8 cellular contexts compared by ENCODE assay signal in the genomic region with DNA sequence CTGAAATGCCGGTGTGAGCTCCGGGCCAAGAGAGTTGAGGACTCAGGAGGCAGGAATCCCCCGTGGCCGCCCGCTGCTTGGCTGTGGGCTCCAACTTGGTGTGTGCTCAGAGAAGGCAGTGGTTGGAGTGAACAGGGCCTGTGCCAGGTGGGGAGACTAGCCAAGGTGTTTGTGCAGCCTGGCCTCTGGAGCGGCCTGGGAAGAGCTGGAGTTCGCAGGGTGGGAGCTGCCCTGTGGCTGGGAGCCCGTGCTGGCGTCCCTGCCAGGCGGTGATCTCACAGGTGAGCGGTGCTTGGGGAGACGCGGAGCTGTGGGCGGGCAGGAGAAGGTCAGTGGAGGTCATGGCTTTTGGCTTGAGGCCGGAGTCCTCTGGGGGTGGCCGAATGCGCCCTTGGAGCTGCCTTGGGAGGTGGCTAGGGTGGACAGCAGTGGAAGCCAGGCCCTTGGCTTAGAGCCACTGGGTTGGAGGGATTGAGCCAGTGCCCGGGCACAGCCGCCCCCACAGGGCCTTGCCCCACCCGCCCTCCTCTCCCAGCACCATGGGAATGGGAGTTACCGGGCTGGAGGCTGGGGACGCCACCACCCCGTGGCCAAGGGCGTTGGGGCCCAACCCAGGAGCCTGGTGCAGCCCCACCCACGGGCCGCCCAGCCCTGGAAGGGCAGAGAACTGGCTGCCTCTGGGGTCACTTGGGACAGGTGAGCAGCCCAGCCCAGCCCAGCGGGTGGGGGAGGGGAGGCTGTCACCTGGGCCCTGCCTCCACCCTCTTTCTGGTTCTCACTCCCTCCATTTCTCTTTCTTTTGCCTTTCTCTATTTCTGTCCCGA. TPM values are rescaled to one million over a fixed set of nuclear protein-coding genes. Genes with fewer than 3 reads are reported as not detected.
A peak's percentile ranks its signal among the peaks of the same experiment; 100 is the strongest.
DNase-seq lines count a peak whose midpoint lies in the region; ATAC-seq and TF ChIP-seq lines count a peak whose summit lies in the region.

No MANE protein-coding gene starts in this region.

- no peaks in the 10 kb centered on the region for H3K9me3 Mint-ChIP-seq in activated naive CD8-positive, alpha-beta T cell treated with anti-CD3 and anti-CD28 coated beads, Interleukin-2, amount 10 ng/mL, durations not matched to agents 7 days and 5 days

- intact Hi-C loops in right cardiac atrium (cut with DNase I) (no loop called here), sigmoid colon (cut with DNase I) (loop anchor here (10.0 kb wide), 1 partner anchor 687 kb away; the partner anchor contains the start of gene BSG)

- H3K4me1 ChIP-seq in KMS-11 (ENCODE audit: low read depth, poor library complexity, severe bottlenecking) (peaks cover 36% of the 10 kb centered on the region), right cardiac atrium (ENCODE audit: control insufficient read depth, insufficient read depth, low read length) (peaks cover 10% of the 10 kb centered on the region), sigmoid colon (peaks cover 0 to 77% (median 74%) of the 10 kb centered on the region in 4 donors)

- H3K36me3 ChIP-seq in KMS-11 (ENCODE audit: insufficient read depth) (no peaks in the 10 kb centered on the region), sigmoid colon (peaks cover 0 to 12% (median 1%) of the 10 kb centered on the region in 4 donors)

- POLR2A ChIA-PET in activated naive CD8-positive, alpha-beta T cell treated with anti-CD3 and anti-CD28 coated beads, Interleukin-2, amount 10 ng/mL, durations not matched to agents 7 days and 5 days (lab: Charles Lee) = interaction anchor here (0.7 to 3.3 kb wide), 7 partner anchors 9 to 194 kb away, joined by 3 to 27 read pairs (median 4); partner anchors contain the start of gene MIDN

- peak overlapping the region; percentile 34; the same call in 1 of the 2 replicates for H2AFZ ChIP-seq in KMS-11 (ENCODE audit: low read depth)

- peak in 1 of 2 donors; percentile 25 for TF ChIP-seq POLR2A in sigmoid colon (IDR thresholded peaks at IDR 0.05)

- peak overlapping the region; percentile 99 for H3K4me2 ChIP-seq in KMS-11

- peak overlapping the region; percentile 89 for H3K9ac ChIP-seq in KMS-11

- H3K27me3 ChIP-seq in KMS-11 (ENCODE audit: insufficient read depth, low read depth) (no peaks in the 10 kb centered on the region), right cardiac atrium (ENCODE audit: control insufficient read depth, insufficient read depth) (no peaks in the 10 kb centered on the region), sigmoid colon (no peaks in the 10 kb centered on the region)

- no peaks in the 10 kb centered on the region for H3K79me2 ChIP-seq in KMS-11 (ENCODE audit: insufficient read depth, low read depth)

- ATAC-seq in activated naive CD8-positive, alpha-beta T cell treated with anti-CD3 and anti-CD28 coated beads, Interleukin-2, amount 10 ng/mL, durations not matched to agents 7 days and 5 days (ENCODE audit: low read depth) = no peak
- no peak for ATAC-seq in right cardiac atrium
- no peak for ATAC-seq in GM19395 (IDR thresholded peaks at IDR 0.05; ENCODE audit: unreplicated experiment)

- H3K27ac Mint-ChIP-seq in activated naive CD8-positive, alpha-beta T cell treated with anti-CD3 and anti-CD28 coated beads, Interleukin-2, amount 10 ng/mL, durations not matched to agents 7 days and 5 days = peak overlapping the region; percentile 97

- no peak for DNase-seq in activated naive CD8-positive, alpha-beta T cell treated with anti-CD3 and anti-CD28 coated beads, Interleukin-2, amount 10 ng/mL, durations not matched to agents 7 days and 5 days
- DNase-seq in right cardiac atrium (peak; percentile 66 to 83 (median 81)), sigmoid colon (peak; percentile 86), dermis blood vessel endothelial cell (no peak)
- DNase-seq in stimulated activated CD4-positive, alpha-beta T cell treated with anti-CD3 and anti-CD28 coated beads, Interleukin-1b, Interleukin-23, amount 100 ng/mL, for 48 hours = no peak

- H3K27ac ChIP-seq in C4-2B = peak overlapping the region; percentile 96
- H3K27ac ChIP-seq in KMS-11 = peak overlapping the region; percentile 78
- peak overlapping the region; percentile 84 for H3K27ac ChIP-seq in right cardiac atrium (ENCODE audit: low read length)
- peak overlapping the region; percentile 96 to 100 (median 100) for H3K27ac ChIP-seq in sigmoid colon

- no peaks in the 10 kb centered on the region for H4K20me1 ChIP-seq in KMS-11 (ENCODE audit: insufficient read depth)

- H3K27me3 Mint-ChIP-seq in activated naive CD8-positive, alpha-beta T cell treated with anti-CD3 and anti-CD28 coated beads, Interleukin-2, amount 10 ng/mL, durations not matched to agents 7 days and 5 days = no peaks in the 10 kb centered on the region

- H3K9me3 ChIP-seq in right cardiac atrium (ENCODE audit: control insufficient read depth, low read length) (no peaks in the 10 kb centered on the region), sigmoid colon (no peaks in the 10 kb centered on the region)

- no peak overlapping the region for H3K4me3 ChIP-seq in KMS-11 (IDR thresholded peaks at IDR 0.05; ENCODE audit: insufficient read depth, low read depth, low read length)
- no peak overlapping the region for H3K4me3 ChIP-seq in right cardiac atrium (ENCODE audit: low read length)
- peak overlapping the region in 3 of 4 donors; percentile 56 to 69 (median 66) for H3K4me3 ChIP-seq in sigmoid colon

- peak overlapping the region; percentile 98 for H3K4me3 Mint-ChIP-seq in activated naive CD8-positive, alpha-beta T cell treated with anti-CD3 and anti-CD28 coated beads, Interleukin-2, amount 10 ng/mL, durations not matched to agents 7 days and 5 days

- peaks cover 11% of the 10 kb centered on the region for H3K36me3 Mint-ChIP-seq in activated naive CD8-positive, alpha-beta T cell treated with anti-CD3 and anti-CD28 coated beads, Interleukin-2, amount 10 ng/mL, durations not matched to agents 7 days and 5 days

- H3K4me1 Mint-ChIP-seq in activated naive CD8-positive, alpha-beta T cell treated with anti-CD3 and anti-CD28 coated beads, Interleukin-2, amount 10 ng/mL, durations not matched to agents 7 days and 5 days = peaks cover 38% of the 10 kb centered on the region

- 34% methylated on average over 28 of the region's 28 CpGs for WGBS in right cardiac atrium
- WGBS in sigmoid colon, 2 donors = 8 to 32% methylated on average over 28 of the region's 28 CpGs

- no peak for TF ChIP-seq CTCF in C4-2B (conservative IDR thresholded peaks at IDR 0.05)
- TF ChIP-seq CTCF in KMS-11 (conservative IDR thresholded peaks at IDR 0.05; ENCODE audit: low read depth, low read length) = no peak
- TF ChIP-seq CTCF in sigmoid colon (IDR thresholded peaks at IDR 0.05) = no peak

- TF ChIP-seq EP300 in sigmoid colon (IDR thresholded peaks at IDR 0.05) = no peak

RNA-seq across cellular contexts. Expression of gene CIRBP, which starts 7.1 kb away (rescaled TPM):
- 100 to 1,000 TPM; 327 to 342 TPM for total RNA-seq in activated naive CD8-positive, alpha-beta T cell treated with anti-CD3 and anti-CD28 coated beads, Interleukin-2, amount 10 ng/mL, durations not matched to agents 7 days and 5 days
- total RNA-seq in right cardiac atrium = 100 to 1,000 TPM; 288 to 417 (median 333) TPM
- 370 TPM for polyA plus RNA-seq in right cardiac atrium
- 1,000 to 10,000 TPM in 1 of 4 donors, 100 to 1,000 TPM in 3; 602 to 1,004 (median 791) TPM for total RNA-seq in sigmoid colon
- 100 to 1,000 TPM; 129 to 455 (median 265) TPM for polyA plus RNA-seq in sigmoid colon
- 83.1 and 192 TPM in 2 replicates for total RNA-seq in dermis blood vessel endothelial cell

RNA-seq across cellular contexts. Expression of gene FAM174C, which starts 13.3 kb away (rescaled TPM):
- total RNA-seq in activated naive CD8-positive, alpha-beta T cell treated with anti-CD3 and anti-CD28 coated beads, Interleukin-2, amount 10 ng/mL, durations not matched to agents 7 days and 5 days = 10 to 100 TPM; 44.5 to 48.3 TPM
- total RNA-seq in right cardiac atrium (10 to 100 TPM; 15.9 to 18.1 (median 17.0) TPM), sigmoid colon (10 to 100 TPM; 24.7 to 49.3 (median 29.8) TPM), dermis blood vessel endothelial cell (22.0 and 25.0 TPM in 2 replicates)
- polyA plus RNA-seq in right cardiac atrium (25.3 TPM), sigmoid colon (10 to 100 TPM; 37.0 to 87.8 (median 60.1) TPM)

RNA-seq across cellular contexts. Expression of gene MIDN, which starts 13.7 kb away (rescaled TPM):
- 10 to 100 TPM; 75.2 to 80.7 TPM for total RNA-seq in activated naive CD8-positive, alpha-beta T cell treated with anti-CD3 and anti-CD28 coated beads, Interleukin-2, amount 10 ng/mL, durations not matched to agents 7 days and 5 days
- 100 to 1,000 TPM in 1 of 4 donors, 10 to 100 TPM in 3; 50.2 to 123 (median 62.4) TPM for total RNA-seq in right cardiac atrium
- 45.6 TPM for polyA plus RNA-seq in right cardiac atrium
- total RNA-seq in sigmoid colon = 10 to 100 TPM; 14.6 to 70.3 (median 15.4) TPM
- 10 to 100 TPM; 42.1 to 87.0 (median 57.7) TPM for polyA plus RNA-seq in sigmoid colon
- 22.1 and 27.9 TPM in 2 replicates for total RNA-seq in dermis blood vessel endothelial cell

RNA-seq across cellular contexts. Expression of gene ATP5F1D, which starts 20.5 kb away (rescaled TPM):
- total RNA-seq in activated naive CD8-positive, alpha-beta T cell treated with anti-CD3 and anti-CD28 coated beads, Interleukin-2, amount 10 ng/mL, durations not matched to agents 7 days and 5 days = 100 to 1,000 TPM; 157 to 161 TPM
- total RNA-seq in right cardiac atrium = 100 to 1,000 TPM; 490 to 706 (median 622) TPM
- 660 TPM for polyA plus RNA-seq in right cardiac atrium
- total RNA-seq in sigmoid colon = 100 to 1,000 TPM in 3 of 4 donors, 10 to 100 TPM in 1; 74.7 to 112 (median 104) TPM
- 100 to 1,000 TPM; 294 to 390 (median 352) TPM for polyA plus RNA-seq in sigmoid colon
- 19.9 and 31.1 TPM in 2 replicates for total RNA-seq in dermis blood vessel endothelial cell

RNA-seq across cellular contexts. Expression of gene EFNA2, which starts 23.6 kb away (rescaled TPM):
- not detected for total RNA-seq in activated naive CD8-positive, alpha-beta T cell treated with anti-CD3 and anti-CD28 coated beads, Interleukin-2, amount 10 ng/mL, durations not matched to agents 7 days and 5 days
- total RNA-seq in right cardiac atrium (not detected), sigmoid colon (not detected), dermis blood vessel endothelial cell (not detected in 2 replicates)
- polyA plus RNA-seq in right cardiac atrium (not detected), sigmoid colon (10 to 100 TPM; 23.4 to 40.6 (median 25.2) TPM)

Comparison
In these comparisons a context has a peak if more than half of its experiments do, and no peak if none do; other contexts are left out.
1. H3K4me3 ChIP-seq: peak in sigmoid colon (3 of 4); none in KMS-11 (single experiment) and right cardiac atrium (single experiment).
2. DNase-seq: peak in right cardiac atrium (3 of 3) and sigmoid colon (single experiment); none in activated naive CD8-positive, alpha-beta T cell treated with anti-CD3 and anti-CD28 coated beads, Interleukin-2, amount 10 ng/mL, durations not matched to agents 7 days and 5 days (single experiment), dermis blood vessel endothelial cell (single experiment) and stimulated activated CD4-positive, alpha-beta T cell treated with anti-CD3 and anti-CD28 coated beads, Interleukin-1b, Interleukin-23, amount 100 ng/mL, for 48 hours (single experiment).
3. Peak in every context shown above with its lines, with median percentiles within 50 percentile points of each other: H3K27ac ChIP-seq.